ENCODE assay signal across 19 cellular contexts in the genomic region with DNA sequence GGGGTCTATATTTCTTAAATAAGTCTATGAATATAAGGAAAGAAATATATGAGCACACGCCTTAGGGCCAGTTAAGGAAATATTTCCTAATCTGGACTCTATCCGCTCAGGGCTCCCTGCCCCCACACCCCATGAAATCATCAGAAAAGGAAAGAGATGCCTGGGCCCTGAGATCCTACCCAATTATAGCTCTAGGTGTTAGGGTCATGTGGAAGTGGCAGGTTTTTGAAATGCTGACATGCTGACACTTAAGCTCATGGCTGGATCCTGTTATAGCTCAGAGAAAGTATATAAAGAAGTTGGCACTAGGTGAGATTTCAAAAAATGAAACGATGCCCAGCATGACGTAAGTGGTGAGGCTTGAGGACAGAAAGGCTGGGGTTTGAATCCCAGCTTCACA. TPM values are rescaled to one million over a fixed set of nuclear protein-coding genes. Genes with fewer than 3 reads are reported as not detected.
DNase-seq lines count a peak whose midpoint lies in the region; ATAC-seq, FAIRE-seq and TF ChIP-seq lines count a peak whose summit lies in the region.
"Had no signal": no experiment of that assay in that cellular context is flagged by ENCODE, and none has a peak within 500 bp of the region (broad histone marks: within the 10 kb centered on the region; RNA-seq: fewer than 3 reads in every experiment).

No MANE protein-coding gene starts in this region.

- H2BK20ac ChIP-seq in H1 (ENCODE audit: low read length), result no peak overlapping the region

- H3K27me3 ChIP-seq in H1 (replicated peaks in 1 of 4; ENCODE audit: control insufficient read depth in 3 of 4, extremely low read depth in 1 of 4, insufficient read depth in 3 of 4, low read length in 3 of 4) (no peaks in the 10 kb centered on the region), left ventricle myocardium inferior (ENCODE audit: low read depth) (no peaks in the 10 kb centered on the region), gastrocnemius medialis (no peaks in the 10 kb centered on the region), endodermal cell (ENCODE audit: control insufficient read depth, insufficient read depth, low read length, poor library complexity, severe bottlenecking) (no peaks in the 10 kb centered on the region)
- no peaks in the 10 kb centered on the region for H3K27me3 ChIP-seq in CD8-positive, alpha-beta memory T cell (ENCODE audit: insufficient read depth, low read length, poor library complexity, severe bottlenecking)
- H3K27me3 ChIP-seq: SJSA1 had no signal

- no peaks in the 10 kb centered on the region for H4K20me1 ChIP-seq in H1 (replicated peaks in 1 of 2; ENCODE audit: control insufficient read depth in 1 of 2, insufficient read depth in 2 of 2, low read length in 2 of 2)

- no peak overlapping the region for H2BK15ac ChIP-seq in H1 (ENCODE audit: low read length)

- TF ChIP-seq CTCF in H1 (IDR thresholded peaks at IDR 0.05; ENCODE audit: control extremely low read depth in 1 of 3, insufficient read depth in 1 of 3, low read depth in 1 of 3, low read length in 3 of 3) (no peak), left ventricle myocardium inferior (IDR thresholded peaks at IDR 0.05; ENCODE audit: borderline replicate concordance) (no peak), gastrocnemius medialis (IDR thresholded peaks at IDR 0.05 in 4 of 5, conservative IDR thresholded peaks at IDR 0.05 in 1 of 5) (no peak), endodermal cell (conservative IDR thresholded peaks at IDR 0.05) (no peak)

- peaks cover 3% of the 10 kb centered on the region; the same call in 1 of the 2 replicates for H3K23me2 ChIP-seq in H1 (ENCODE audit: low read depth, low read length)

- H2BK120ac ChIP-seq in H1 (replicated peaks; ENCODE audit: low read depth, low read length), result no peak overlapping the region

- CTCF ChIA-PET in H1 (lab: Charles Lee; ENCODE audit: partially characterized antibody), result interaction anchor here (0.8 to 2.8 kb wide), 8 partner anchors 20 to 366 kb away, joined by 3 to 11 read pairs (median 4); no protein-coding TSS in a partner anchor
- CTCF ChIA-PET in CD8-positive, alpha-beta memory T cell (lab: Charles Lee), result interaction anchor here (0.9 to 1.1 kb wide), 2 partner anchors 41 to 167 kb away, joined by 3 to 4 read pairs; no protein-coding TSS in a partner anchor

- peaks cover 0 to 2% (median 0%) of the 10 kb centered on the region in 5 donors for H3K9me3 Mint-ChIP-seq in CD8-positive, alpha-beta memory T cell
- peaks cover under 1% of the 10 kb centered on the region for H3K9me3 Mint-ChIP-seq in endodermal cell
- H3K9me3 Mint-ChIP-seq: CD8-positive, alpha-beta T cell had no signal

- peak; percentile 26 to 84 for ATAC-seq in gastrocnemius medialis
- ATAC-seq: CD8-positive, alpha-beta T cell had no signal

- no peak overlapping the region for H4K8ac ChIP-seq in H1 (ENCODE audit: extremely low read depth, insufficient read depth, low read length)

- no peak overlapping the region for H3K14ac ChIP-seq in H1 (ENCODE audit: insufficient read length)

- H2AK5ac ChIP-seq in H1 (ENCODE audit: low read depth, low read length), result no peak overlapping the region

- H3K36me3 Mint-ChIP-seq in CD8-positive, alpha-beta memory T cell, result no peaks in the 10 kb centered on the region
- no peaks in the 10 kb centered on the region for H3K36me3 Mint-ChIP-seq in endodermal cell (ENCODE audit: low read depth)
- H3K36me3 Mint-ChIP-seq: CD8-positive, alpha-beta T cell had no signal

- no peak overlapping the region for H4K91ac ChIP-seq in H1 (replicated peaks; ENCODE audit: insufficient read length, low read length)

- H3K27me3 Mint-ChIP-seq in CD8-positive, alpha-beta memory T cell, result no peaks in the 10 kb centered on the region
- no peaks in the 10 kb centered on the region for H3K27me3 Mint-ChIP-seq in endodermal cell (ENCODE audit: insufficient read depth)
- H3K27me3 Mint-ChIP-seq: B cell had no signal

- H3K56ac ChIP-seq in H1 (replicated peaks; ENCODE audit: insufficient read length, low read depth, low read length), result no peak overlapping the region

- H3K79me2 ChIP-seq in H1 (ENCODE audit: control insufficient read depth in 1 of 2, insufficient read depth in 2 of 2, low read length in 2 of 2), result no peaks in the 10 kb centered on the region

- H3K36me3 ChIP-seq in H1 (ENCODE audit: control insufficient read depth in 2 of 4, insufficient read depth in 4 of 4, low read length in 3 of 4), result no peaks in the 10 kb centered on the region
- no peaks in the 10 kb centered on the region for H3K36me3 ChIP-seq in left ventricle myocardium inferior
- H3K36me3 ChIP-seq in gastrocnemius medialis, result no peaks in the 10 kb centered on the region
- H3K36me3 ChIP-seq in CD8-positive, alpha-beta memory T cell (ENCODE audit: insufficient read depth, low read length), result no peaks in the 10 kb centered on the region
- H3K36me3 ChIP-seq in endodermal cell (ENCODE audit: control insufficient read depth, insufficient read depth, low read length), result no peaks in the 10 kb centered on the region
- H3K36me3 ChIP-seq: SJSA1 had no signal

- no peak overlapping the region for H3K4me3 ChIP-seq in H1 (ENCODE audit: extremely low read depth in 1 of 4, insufficient read depth in 2 of 4, low read depth in 3 of 4, low read length in 4 of 4)
- H3K4me3 ChIP-seq in left ventricle myocardium inferior, result no peak overlapping the region
- H3K4me3 ChIP-seq in gastrocnemius medialis, result no peak overlapping the region
- H3K4me3 ChIP-seq in CD8-positive, alpha-beta memory T cell (ENCODE audit: low read length), result no peak overlapping the region
- H3K4me3 ChIP-seq in endodermal cell (ENCODE audit: low read length), result no peak overlapping the region
- H3K4me3 ChIP-seq: SJSA1 had no signal

- no peak overlapping the region for H3K23ac ChIP-seq in H1 (ENCODE audit: insufficient read length)

- no peak overlapping the region for H4K5ac ChIP-seq in H1 (ENCODE audit: insufficient read length, low read depth, low read length)

- 0 out of 2 replicates have a peak overlapping the region, but pooled peaks have one; percentile 43 for H2AFZ ChIP-seq in H1 (ENCODE audit: low read length)

- intact Hi-C loops in left ventricle myocardium inferior (cut with micrococcal nuclease), result no loop called here
- intact Hi-C loops in gastrocnemius medialis (cut with DNase I; ENCODE audit: low total_unique reads), result loop anchor here (10.0 kb wide), 1 partner anchor 388 kb away; no protein-coding TSS in a partner anchor

- no peak overlapping the region for H3K9ac ChIP-seq in H1 (replicated peaks in 1 of 4; ENCODE audit: extremely low read depth in 1 of 4, low read depth in 3 of 4, low read length in 3 of 4)
- H3K9ac ChIP-seq in endodermal cell (ENCODE audit: extremely low read depth, low read length, poor library complexity, severe bottlenecking), result no peak overlapping the region
- H3K9ac ChIP-seq: KMS-11 had no signal

- no peak overlapping the region for H3K27ac Mint-ChIP-seq in CD8-positive, alpha-beta memory T cell
- H3K27ac Mint-ChIP-seq in endodermal cell, result no peak overlapping the region
- H3K27ac Mint-ChIP-seq: B cell; CD8-positive, alpha-beta T cell had no signal

- H3K9me3 ChIP-seq in H1 (ENCODE audit: insufficient read depth in 2 of 2, low read depth in 1 of 2, low read length in 1 of 2) (no peaks in the 10 kb centered on the region), left ventricle myocardium inferior (replicated peaks) (no peaks in the 10 kb centered on the region), gastrocnemius medialis (no peaks in the 10 kb centered on the region), endodermal cell (ENCODE audit: control insufficient read depth, low read length) (no peaks in the 10 kb centered on the region)
- H3K9me3 ChIP-seq in CD8-positive, alpha-beta memory T cell (ENCODE audit: low read length), result no peaks in the 10 kb centered on the region
- H3K9me3 ChIP-seq: SJSA1 had no signal

- no peak overlapping the region for H3K27ac ChIP-seq in H1 (ENCODE audit: low read depth, low read length)
- H3K27ac ChIP-seq in left ventricle myocardium inferior (replicated peaks), result peak overlapping the region; percentile 95
- no peak overlapping the region for H3K27ac ChIP-seq in gastrocnemius medialis
- H3K27ac ChIP-seq in CD8-positive, alpha-beta memory T cell (ENCODE audit: low read depth, low read length), result no peak overlapping the region
- no peak overlapping the region for H3K27ac ChIP-seq in endodermal cell (ENCODE audit: low read depth, low read length)
- H3K27ac ChIP-seq: KMS-11 had no signal

- no peak for TF ChIP-seq EP300 in H1 (IDR thresholded peaks at IDR 0.05; ENCODE audit: borderline replicate concordance in 1 of 2, low read depth in 2 of 2, low read length in 2 of 2)

- DNase-seq in NCI-H226 (peak; percentile 39), H1 (ENCODE audit: low read depth in 1 of 2, low spot score in 2 of 2) (no peak), left ventricle myocardium inferior (no peak), gastrocnemius medialis (peak in 1 of 2 donors; percentile 29), endodermal cell (no peak), activated gamma-delta T cell (lab: John Stamatoyannopoulos, UW) (no peak), SW480 (ENCODE audit: low spot score) (no peak)
- DNase-seq in CD8-positive, alpha-beta memory T cell, result no peak
- DNase-seq: CD8-positive, alpha-beta T cell; DMS 273 treated with DMSO at 0.1 percent for 48 hours; NCI-H1092 treated with DMSO at 0.1 percent for 48 hours; NCI-H1694; NCI-H2107; NCI-H446 treated with DMSO at 0.1 percent for 48 hours; NCI-H82 had no signal

- TF ChIP-seq POLR2A in H1 (IDR thresholded peaks at IDR 0.05; ENCODE audit: control extremely low read depth in 1 of 2, low read depth in 2 of 2, low read length in 2 of 2) (no peak), gastrocnemius medialis (IDR thresholded peaks at IDR 0.05) (no peak)

- no peak overlapping the region for H2BK5ac ChIP-seq in H1 (ENCODE audit: low read depth, low read length)

- H3K4me1 ChIP-seq in H1 (replicated peaks in 1 of 4; ENCODE audit: control insufficient read depth in 3 of 4, insufficient read depth in 4 of 4, low read length in 3 of 4) (peaks cover 3 to 4% (median 4%) of the 10 kb centered on the region in 4 experiments; a peak in 6 of 7 replicates), left ventricle myocardium inferior (peaks cover 71% of the 10 kb centered on the region), gastrocnemius medialis (peaks cover 11 to 12% of the 10 kb centered on the region in 2 donors), endodermal cell (ENCODE audit: control insufficient read depth, insufficient read depth, low read length) (peaks cover 3% of the 10 kb centered on the region)
- H3K4me1 ChIP-seq in CD8-positive, alpha-beta memory T cell (ENCODE audit: insufficient read depth, low read length), result peaks cover 3% of the 10 kb centered on the region

- WGBS in H1 (ENCODE audit: extremely low coverage in 1 of 2, insufficient coverage in 1 of 2, insufficient read length in 1 of 2, insufficient replicate concordance in 2 of 2, low coverage in 1 of 2, low lambda C conversion rate in 2 of 2, missing lambda C conversion rate in 1 of 2), 2 experiments, result 85% methylated on average over 4 of the region's 4 CpGs; no CpG with 5 or more reads in 1 of the 2 experiments
- WGBS in endodermal cell (ENCODE audit: insufficient coverage in 1 of 2, insufficient read length in 1 of 2), 2 experiments, result 84 to 93% methylated on average over 2 to 4 of the region's 4 CpGs

- H3K4me2 ChIP-seq in H1 (ENCODE audit: insufficient read depth in 1 of 2, low read depth in 2 of 2, low read length in 2 of 2), result no peak overlapping the region
- H3K4me2 ChIP-seq: KMS-11 had no signal

- H3K4ac ChIP-seq in H1 (replicated peaks; ENCODE audit: insufficient read length, low read depth, low read length), result no peak overlapping the region

- no peak for TF ChIP-seq RAD21 in H1 (IDR thresholded peaks at IDR 0.05 in 1 of 2, conservative IDR thresholded peaks at IDR 0.05 in 1 of 2; ENCODE audit: low read depth in 2 of 2, low read length in 2 of 2)

- in situ Hi-C loops in gastrocnemius medialis (cut with MboI; ENCODE audit: low sequenced_read_pairs in 4 of 4), result no loop called here

- H3K79me1 ChIP-seq in H1 (ENCODE audit: low read depth, low read length), result no peaks in the 10 kb centered on the region

- H3K4me1 Mint-ChIP-seq in CD8-positive, alpha-beta memory T cell, result peaks cover 2 to 8% (median 2%) of the 10 kb centered on the region in 3 donors
- H3K4me1 Mint-ChIP-seq in endodermal cell, result peaks cover 24% of the 10 kb centered on the region

- no peak overlapping the region for H2BK12ac ChIP-seq in H1 (ENCODE audit: low read depth, low read length)

- no peak overlapping the region for H3K4me3 Mint-ChIP-seq in CD8-positive, alpha-beta memory T cell
- no peak overlapping the region for H3K4me3 Mint-ChIP-seq in endodermal cell
- H3K4me3 Mint-ChIP-seq: B cell; CD8-positive, alpha-beta T cell had no signal

- H3K18ac ChIP-seq in H1 (ENCODE audit: extremely low read depth, low read length), result no peak overlapping the region

- no peak for FAIRE-seq in H1 (lab: Jason Lieb, UNC)
- FAIRE-seq: H54 had no signal

- POLR2A ChIA-PET in H1 (lab: Charles Lee; ENCODE audit: partially characterized antibody), result no interaction called here
- POLR2A ChIA-PET in CD8-positive, alpha-beta memory T cell (lab: Charles Lee), result no interaction called here

RNA-seq across cellular contexts. Expression of a gene that starts 43.5 kb away (rescaled TPM):
- total RNA-seq in H1 (2021; fragmentation: NEBNext Ultra II Directional; extraction: Animal tissue kit (Norgen Biotek cat#: 25700)), result 46.2 and 59.8 TPM in 2 replicates
- polyA plus RNA-seq in H1 (2011; rRNA removed), result 14.0 and 19.2 TPM in 2 replicates
- 11.7 TPM for polyA plus RNA-seq in H1 (2011; cell fraction: cytosol; rRNA removed)
- polyA plus RNA-seq in H1 (2011; cell fraction: nucleus; rRNA removed), result 38.2 TPM
- polyA plus RNA-seq in H1 (2012, experiment 1 of 2), result 22.8 to 27.4 TPM (median 23.5 TPM) in 4 replicates
- polyA plus RNA-seq in H1 (2012, experiment 2 of 2), result 0.80 TPM
- polyA plus RNA-seq in H1 (2013, experiment 1 of 2), result 10.7 TPM
- 10.4 TPM for polyA plus RNA-seq in H1 (2013, experiment 2 of 2)
- polyA minus RNA-seq in H1 (2011; rRNA and poly(A)+ RNA removed), result 58.1 and 92.9 TPM in 2 replicates
- 45.2 TPM for polyA minus RNA-seq in H1 (2011; cell fraction: cytosol; rRNA and poly(A)+ RNA removed)
- 127 TPM for polyA minus RNA-seq in H1 (2011; cell fraction: nucleus; rRNA and poly(A)+ RNA removed)
- total RNA-seq in left ventricle myocardium inferior (331 TPM), gastrocnemius medialis (100 to 1,000 TPM; 127 to 481 (median 172) TPM), endodermal cell (100 to 1,000 TPM; 115 to 131 TPM)
- total RNA-seq in CD8-positive, alpha-beta memory T cell, result 100 to 1,000 TPM; 109 to 113 TPM
- polyA plus RNA-seq in CD8-positive, alpha-beta memory T cell, result 234 TPM
- 35.6 TPM for polyA plus RNA-seq in endodermal cell (2013, experiment 1 of 2)
- polyA plus RNA-seq in endodermal cell (2013, experiment 2 of 2), result 46.4 TPM
